In the genomic region with DNA sequence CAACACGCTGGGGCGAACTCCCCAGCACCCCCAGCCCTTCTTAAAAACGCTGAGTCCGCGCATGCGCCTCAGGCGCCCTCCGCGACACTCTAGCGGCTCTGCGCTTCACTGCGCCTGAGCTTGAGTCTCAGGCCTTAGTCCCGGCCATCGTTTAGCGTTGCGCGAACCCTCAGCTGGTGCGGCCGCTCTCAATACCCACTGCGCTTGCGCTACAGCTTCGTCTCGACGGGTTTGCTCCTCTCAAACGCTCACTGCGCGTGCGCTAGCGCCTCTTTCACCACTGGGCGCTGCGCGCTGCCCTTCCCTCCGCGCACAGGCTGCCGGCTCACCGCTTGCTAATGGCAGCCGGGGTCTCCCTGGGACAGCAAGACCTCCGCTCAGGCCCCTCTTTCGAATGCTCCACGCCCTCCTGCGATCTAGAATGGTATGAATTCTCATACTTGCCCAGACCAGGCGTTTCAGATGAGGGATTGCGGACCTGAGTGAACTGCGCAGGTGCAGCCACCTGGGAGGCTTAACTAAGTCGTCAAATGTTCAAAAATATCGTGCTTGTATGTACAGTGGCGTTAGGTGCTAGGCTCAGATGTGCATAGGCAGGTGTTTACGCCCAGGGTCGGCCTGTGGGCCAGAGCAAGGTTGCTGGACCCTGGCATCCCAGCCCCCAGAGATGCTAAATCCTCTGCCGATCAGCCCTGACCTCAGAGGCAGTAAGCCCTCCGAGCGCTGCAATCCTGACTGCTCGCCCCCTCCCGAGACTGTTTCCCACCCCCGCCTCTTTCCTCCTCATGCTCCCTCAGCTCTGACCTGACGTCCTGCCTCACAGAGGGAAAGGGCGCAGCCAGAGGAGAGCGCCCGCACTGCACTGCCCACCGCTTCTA, we compare ENCODE assay signal across 8 cellular contexts. TPM values are rescaled to one million over a fixed set of nuclear protein-coding genes. Genes with fewer than 3 reads are reported as not detected.
DNase-seq lines count a peak whose midpoint lies in the region; ATAC-seq and TF ChIP-seq lines count a peak whose summit lies in the region.

A gene with protein sequence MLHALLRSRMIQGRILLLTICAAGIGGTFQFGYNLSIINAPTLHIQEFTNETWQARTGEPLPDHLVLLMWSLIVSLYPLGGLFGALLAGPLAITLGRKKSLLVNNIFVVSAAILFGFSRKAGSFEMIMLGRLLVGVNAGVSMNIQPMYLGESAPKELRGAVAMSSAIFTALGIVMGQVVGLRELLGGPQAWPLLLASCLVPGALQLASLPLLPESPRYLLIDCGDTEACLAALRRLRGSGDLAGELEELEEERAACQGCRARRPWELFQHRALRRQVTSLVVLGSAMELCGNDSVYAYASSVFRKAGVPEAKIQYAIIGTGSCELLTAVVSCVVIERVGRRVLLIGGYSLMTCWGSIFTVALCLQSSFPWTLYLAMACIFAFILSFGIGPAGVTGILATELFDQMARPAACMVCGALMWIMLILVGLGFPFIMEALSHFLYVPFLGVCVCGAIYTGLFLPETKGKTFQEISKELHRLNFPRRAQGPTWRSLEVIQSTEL (plus strand): TSS at position 270 of the 878 bp plus-strand sequence. CDS start 125 bp downstream, at position 395.

- TF ChIP-seq POLR2A in lower leg skin (IDR thresholded peaks at IDR 0.05): no peak

- 1% methylated on average over 17 to 53 of the region's 60 CpGs for WGBS in lower leg skin, 2 donors

- H3K27ac ChIP-seq in CD4-positive, alpha-beta memory T cell (ENCODE audit: low read depth, low read length): peak within 1 kb of the TSS; percentile 76
- H3K27ac ChIP-seq in duodenal mucosa (ENCODE audit: low read depth, low read length): peak within 1 kb of the TSS; percentile 58

- DNase-seq in CD4-positive, alpha-beta memory T cell: peak; percentile 90 to 95 (median 92)
- DNase-seq in NCI-H82 (lab: John Stamatoyannopoulos, UW) (peak; percentile 99), lower leg skin (ENCODE audit: low spot score in 2 of 2) (peak; percentile 92 to 98)
- DNase-seq in activated CD4-positive, alpha-beta memory T cell treated with anti-CD3 and anti-CD28 coated beads, Interleukin-2, amount 10 ng/mL, durations not matched to agents 7 days and 5 days: peak; percentile 95
- DNase-seq in stimulated activated CD4-positive, alpha-beta T cell treated with anti-CD3 and anti-CD28 coated beads, Interleukin-4, amount 100 ng/mL, for 4 hours: peak; percentile 91

- peak in 1 of 3 donors; percentile 9 for TF ChIP-seq CTCF in lower leg skin (IDR thresholded peaks at IDR 0.05)

- no peaks in the 10 kb centered on the region for H3K9me3 Mint-ChIP-seq in CD4-positive, alpha-beta memory T cell
- no peaks in the 10 kb centered on the region for H3K9me3 Mint-ChIP-seq in activated CD4-positive, alpha-beta memory T cell treated with anti-CD3 and anti-CD28 coated beads, Interleukin-2, amount 10 ng/mL, durations not matched to agents 7 days and 5 days

- H3K4me1 ChIP-seq in CD4-positive, alpha-beta memory T cell (ENCODE audit: insufficient read depth, low read length): peaks cover 19% of the 10 kb centered on the region
- peaks cover 13 to 22% of the 10 kb centered on the region in 2 donors for H3K4me1 ChIP-seq in duodenal mucosa (ENCODE audit: control insufficient read depth in 1 of 2, insufficient read depth in 2 of 2, low read length in 2 of 2)

- peaks cover 4 to 6% of the 10 kb centered on the region in 2 donors for H3K36me3 Mint-ChIP-seq in CD4-positive, alpha-beta memory T cell
- no peaks in the 10 kb centered on the region for H3K36me3 Mint-ChIP-seq in activated CD4-positive, alpha-beta memory T cell treated with anti-CD3 and anti-CD28 coated beads, Interleukin-2, amount 10 ng/mL, durations not matched to agents 7 days and 5 days (ENCODE audit: low read depth)

- no peaks in the 10 kb centered on the region for H3K27me3 Mint-ChIP-seq in CD4-positive, alpha-beta memory T cell
- peaks cover 3% of the 10 kb centered on the region for H3K27me3 Mint-ChIP-seq in activated CD4-positive, alpha-beta memory T cell treated with anti-CD3 and anti-CD28 coated beads, Interleukin-2, amount 10 ng/mL, durations not matched to agents 7 days and 5 days

- H3K4me3 ChIP-seq in CD4-positive, alpha-beta memory T cell (ENCODE audit: low read length in 2 of 2): peak within 1 kb of the TSS; percentile 86 to 98
- H3K4me3 ChIP-seq in duodenal mucosa (ENCODE audit: low read depth in 1 of 2, low read length in 2 of 2): peak within 1 kb of the TSS; percentile 81 to 89
- H3K4me3 ChIP-seq in lower leg skin (ENCODE audit: low read depth, poor library complexity, severe bottlenecking): peak within 1 kb of the TSS; percentile 35

- H3K36me3 ChIP-seq in CD4-positive, alpha-beta memory T cell (ENCODE audit: insufficient read depth, low read length): no peaks in the 10 kb centered on the region
- H3K36me3 ChIP-seq in duodenal mucosa (ENCODE audit: control insufficient read depth in 1 of 2, insufficient read depth in 2 of 2, low read length in 2 of 2): no peaks in the 10 kb centered on the region

- H3K27me3 ChIP-seq in CD4-positive, alpha-beta memory T cell (ENCODE audit: insufficient read depth, low read length): no peaks in the 10 kb centered on the region
- no peaks in the 10 kb centered on the region for H3K27me3 ChIP-seq in duodenal mucosa (ENCODE audit: control insufficient read depth in 1 of 2, insufficient read depth in 2 of 2, low read length in 2 of 2)

- POLR2A ChIA-PET in CD4-positive, alpha-beta memory T cell (lab: Charles Lee; ENCODE audit: partially characterized antibody): interaction anchor here (0.7 to 3.4 kb wide), 23 partner anchors 8 to 698 kb away, joined by 3 to 73 read pairs (median 5); a partner anchor contains a TSS
- POLR2A ChIA-PET in activated CD4-positive, alpha-beta memory T cell treated with anti-CD3 and anti-CD28 coated beads, Interleukin-2, amount 10 ng/mL, durations not matched to agents 7 days and 5 days (lab: Charles Lee): interaction anchor here (0.7 to 3.0 kb wide), 23 partner anchors 9 to 570 kb away, joined by 3 to 36 read pairs (median 4); a partner anchor contains a TSS

- intact Hi-C loops in CD4-positive, alpha-beta memory T cell (cut with micrococcal nuclease): loop anchor here (5.0 to 10.0 kb wide), 2 partner anchors 34 to 97 kb away; a partner anchor contains a TSS
- intact Hi-C loops in lower leg skin (cut with DNase I; ENCODE audit: low total_unique reads): no loop called here

- H3K4me3 Mint-ChIP-seq in CD4-positive, alpha-beta memory T cell: peak within 1 kb of the TSS; percentile 92 to 98 (median 95)
- H3K4me3 Mint-ChIP-seq in activated CD4-positive, alpha-beta memory T cell treated with anti-CD3 and anti-CD28 coated beads, Interleukin-2, amount 10 ng/mL, durations not matched to agents 7 days and 5 days: peak within 1 kb of the TSS; percentile 91

- H3K27ac Mint-ChIP-seq in CD4-positive, alpha-beta memory T cell: peak within 1 kb of the TSS; percentile 84 to 94 (median 89)
- H3K27ac Mint-ChIP-seq in activated CD4-positive, alpha-beta memory T cell treated with anti-CD3 and anti-CD28 coated beads, Interleukin-2, amount 10 ng/mL, durations not matched to agents 7 days and 5 days: peak within 1 kb of the TSS; percentile 85

- H3K4me1 Mint-ChIP-seq in CD4-positive, alpha-beta memory T cell: peaks cover 14 to 24% (median 19%) of the 10 kb centered on the region in 4 donors
- H3K4me1 Mint-ChIP-seq in activated CD4-positive, alpha-beta memory T cell treated with anti-CD3 and anti-CD28 coated beads, Interleukin-2, amount 10 ng/mL, durations not matched to agents 7 days and 5 days: peaks cover 25% of the 10 kb centered on the region

- CTCF ChIA-PET in CD4-positive, alpha-beta memory T cell (lab: Charles Lee; ENCODE audit: partially characterized antibody): interaction anchor here (0.7 to 3.5 kb wide), 10 partner anchors 8 to 230 kb away, joined by 3 to 32 read pairs (median 8); a partner anchor contains a TSS
- CTCF ChIA-PET in activated CD4-positive, alpha-beta memory T cell treated with anti-CD3 and anti-CD28 coated beads, Interleukin-2, amount 10 ng/mL, durations not matched to agents 7 days and 5 days (lab: Charles Lee): interaction anchor here (0.5 to 3.0 kb wide), 16 partner anchors 8 to 451 kb away, joined by 3 to 30 read pairs (median 4); a partner anchor contains a TSS

- peak within 1 kb of the TSS; percentile 73 to 82 for H3K9ac ChIP-seq in duodenal mucosa (ENCODE audit: low read depth in 1 of 2, low read length in 2 of 2)

- no peaks in the 10 kb centered on the region for H3K9me3 ChIP-seq in CD4-positive, alpha-beta memory T cell (ENCODE audit: control insufficient read depth in 1 of 2, low read length in 2 of 2)
- no peaks in the 10 kb centered on the region for H3K9me3 ChIP-seq in duodenal mucosa (ENCODE audit: control insufficient read depth in 1 of 2, low read length in 2 of 2)

- ATAC-seq in GM19438 (IDR thresholded peaks at IDR 0.05; ENCODE audit: low read depth, unreplicated experiment) (peak; percentile 87), HG03571 (IDR thresholded peaks at IDR 0.05; ENCODE audit: unreplicated experiment) (peak; percentile 78)

RNA-seq across cellular contexts. Expression of the gene that starts here (rescaled TPM):
- 10 to 100 TPM; 24.5 to 27.2 TPM for total RNA-seq in CD4-positive, alpha-beta memory T cell
- polyA plus RNA-seq in CD4-positive, alpha-beta memory T cell: 1 to 10 TPM; 3.9 to 5.0 TPM
- total RNA-seq in activated CD4-positive, alpha-beta memory T cell treated with anti-CD3 and anti-CD28 coated beads, Interleukin-2, amount 10 ng/mL, durations not matched to agents 7 days and 5 days: 1 to 10 TPM; 6.5 TPM
- 10 to 100 TPM in 1 of 4 donors, 1 to 10 TPM in 3; 5.0 to 11.1 (median 8.6) TPM for total RNA-seq in lower leg skin

Comparison
In these comparisons a context has a peak if more than half of its experiments do, and no peak if none do; other contexts are left out.
1. Peak in every context shown above with its lines: DNase-seq, ATAC-seq, H3K4me3 ChIP-seq and H3K27ac ChIP-seq.
2. H3K4me3 ChIP-seq: peak in every context shown above with its lines; median percentile 92 in CD4-positive, alpha-beta memory T cell; 85 in duodenal mucosa; 35 in lower leg skin.